ENCODE assay signal across 20 cellular contexts in genomic region chr15:42060477-42060763, GRCh38. TPM values are rescaled to one million over a fixed set of nuclear protein-coding genes. Genes with fewer than 3 reads are reported as not detected.
DNase-seq lines count a peak whose midpoint lies in the region; ATAC-seq, FAIRE-seq and TF ChIP-seq lines count a peak whose summit lies in the region.
"Had no signal": no experiment of that assay in that cellular context is flagged by ENCODE, and none has a peak within 500 bp of the region (broad histone marks: within the 10 kb centered on the region; RNA-seq: fewer than 3 reads in every experiment).

No MANE protein-coding gene starts in this region.

- H3K23ac ChIP-seq in H1 (ENCODE audit: insufficient read length), result no peak overlapping the region

- H3K4me2 ChIP-seq in OCI-LY7 (ENCODE audit: low read length) (no peak overlapping the region), H1 (ENCODE audit: insufficient read depth in 1 of 2, low read depth in 2 of 2, low read length in 2 of 2) (no peak overlapping the region), osteoblast (ENCODE audit: insufficient read depth, low read length) (no peak overlapping the region)
- H3K4me2 ChIP-seq: BLaER1, GM23338 had no signal

- no peak overlapping the region for H3K4me3 Mint-ChIP-seq in activated CD8-positive, alpha-beta memory T cell treated with anti-CD3 and anti-CD28 coated beads, Interleukin-2, amount 10 ng/mL, durations not matched to agents 7 days and 5 days
- H3K4me3 Mint-ChIP-seq: GM23338 had no signal

- H3K4ac ChIP-seq in H1 (replicated peaks; ENCODE audit: insufficient read length, low read depth, low read length), result no peak overlapping the region

- no peaks in the 10 kb centered on the region for H4K20me1 ChIP-seq in OCI-LY7 (ENCODE audit: insufficient read depth, low read length)
- H4K20me1 ChIP-seq in H1 (replicated peaks in 1 of 2; ENCODE audit: control insufficient read depth in 1 of 2, insufficient read depth in 2 of 2, low read length in 2 of 2), result no peaks in the 10 kb centered on the region
- no peaks in the 10 kb centered on the region for H4K20me1 ChIP-seq in osteoblast (ENCODE audit: insufficient read depth, low read length)
- H4K20me1 ChIP-seq: BLaER1 had no signal

- no peaks in the 10 kb centered on the region for H3K9me3 Mint-ChIP-seq in activated CD8-positive, alpha-beta memory T cell treated with anti-CD3 and anti-CD28 coated beads, Interleukin-2, amount 10 ng/mL, durations not matched to agents 7 days and 5 days (ENCODE audit: low read depth)
- H3K9me3 Mint-ChIP-seq: CD14-positive monocyte; CD8-positive, alpha-beta memory T cell; GM23338 had no signal

- H4K5ac ChIP-seq in H1 (ENCODE audit: insufficient read length, low read depth, low read length), result no peak overlapping the region

- H3K9ac ChIP-seq in H1 (replicated peaks in 1 of 4; ENCODE audit: extremely low read depth in 1 of 4, low read depth in 3 of 4, low read length in 3 of 4), result no peak overlapping the region
- H3K9ac ChIP-seq: BLaER1 had no signal

- no peak overlapping the region for H2BK12ac ChIP-seq in H1 (ENCODE audit: low read depth, low read length)

- WGBS in H1 (ENCODE audit: extremely low coverage in 1 of 2, insufficient coverage in 1 of 2, insufficient read length in 1 of 2, insufficient replicate concordance in 2 of 2, low coverage in 1 of 2, low lambda C conversion rate in 2 of 2, missing lambda C conversion rate in 1 of 2), 2 experiments, result 84% methylated on average over 4 of the region's 4 CpGs; no CpG with 5 or more reads in 1 of the 2 experiments

- H3K9me3 ChIP-seq in OCI-LY7 (ENCODE audit: low read length) (no peaks in the 10 kb centered on the region), H1 (ENCODE audit: insufficient read depth in 2 of 2, low read depth in 1 of 2, low read length in 1 of 2) (no peaks in the 10 kb centered on the region), osteoblast (ENCODE audit: low read depth, low read length) (no peaks in the 10 kb centered on the region), upper lobe of right lung (no peaks in the 10 kb centered on the region)
- H3K9me3 ChIP-seq: BLaER1 had no signal

- H3K14ac ChIP-seq in H1 (ENCODE audit: insufficient read length), result no peak overlapping the region

- intact Hi-C loops in OCI-LY7 (cut with micrococcal nuclease; ENCODE audit: unreplicated experiment), result no loop called here
- intact Hi-C loops in upper lobe of right lung (cut with DNase I), result no loop called here

- peak overlapping the region; percentile 38; the same call in 1 of the 2 replicates for H2AFZ ChIP-seq in OCI-LY7 (ENCODE audit: low read length)
- no peak overlapping the region for H2AFZ ChIP-seq in H1 (ENCODE audit: low read length)
- H2AFZ ChIP-seq in osteoblast (ENCODE audit: low read length), result no peak overlapping the region
- H2AFZ ChIP-seq: GM23338 had no signal

- no peak for ATAC-seq in activated CD8-positive, alpha-beta memory T cell treated with anti-CD3 and anti-CD28 coated beads, Interleukin-2, amount 10 ng/mL, durations not matched to agents 7 days and 5 days
- ATAC-seq in upper lobe of right lung (no peak), GM19467 (IDR thresholded peaks at IDR 0.05; ENCODE audit: unreplicated experiment) (no peak)
- ATAC-seq: GM23338 had no signal

- no peak overlapping the region for H3K4me3 ChIP-seq in OCI-LY7 (ENCODE audit: low read depth, low read length, poor library complexity, severe bottlenecking)
- H3K4me3 ChIP-seq in H1 (ENCODE audit: extremely low read depth in 1 of 4, insufficient read depth in 2 of 4, low read depth in 3 of 4, low read length in 4 of 4), result no peak overlapping the region
- H3K4me3 ChIP-seq in osteoblast (ENCODE audit: insufficient read depth, low read length), result no peak overlapping the region
- H3K4me3 ChIP-seq in upper lobe of right lung, result no peak overlapping the region
- H3K4me3 ChIP-seq: BLaER1, GM23338 had no signal

- POLR2A ChIA-PET in OCI-LY7 (lab: Charles Lee), result no interaction called here
- POLR2A ChIA-PET in H1 (lab: Charles Lee; ENCODE audit: partially characterized antibody), result interaction anchor here (1.1 kb wide), 1 partner anchor 70 kb away, joined by 3 read pairs; no protein-coding TSS in a partner anchor

- no peak for TF ChIP-seq EP300 in H1 (IDR thresholded peaks at IDR 0.05; ENCODE audit: borderline replicate concordance in 1 of 2, low read depth in 2 of 2, low read length in 2 of 2)

- CTCF ChIA-PET in activated CD8-positive, alpha-beta memory T cell treated with anti-CD3 and anti-CD28 coated beads, Interleukin-2, amount 10 ng/mL, durations not matched to agents 7 days and 5 days (lab: Charles Lee), result interaction anchor here (0.6 to 4.7 kb wide), 6 partner anchors 10 to 118 kb away, joined by 3 to 47 read pairs (median 4); no protein-coding TSS in a partner anchor
- CTCF ChIA-PET in OCI-LY7 (lab: Charles Lee; ENCODE audit: unreplicated experiment) (interaction anchor here (0.6 kb wide), 1 partner anchor 71 kb away, joined by 3 read pairs; no protein-coding TSS in a partner anchor), H1 (lab: Charles Lee; ENCODE audit: partially characterized antibody) (interaction anchor here (0.8 to 17.2 kb wide), 21 partner anchors 9 to 196 kb away, joined by 3 to 425 read pairs (median 5); partner anchors contain the start of gene PLA2G4F)

- TF ChIP-seq RAD21 in H1 (IDR thresholded peaks at IDR 0.05 in 1 of 2, conservative IDR thresholded peaks at IDR 0.05 in 1 of 2; ENCODE audit: low read depth in 2 of 2, low read length in 2 of 2), result no peak

- no peaks in the 10 kb centered on the region for H3K9me2 ChIP-seq in OCI-LY7 (ENCODE audit: insufficient read depth, low read length)

- no peaks in the 10 kb centered on the region; a peak in 1 of 7 replicates for H3K27me3 ChIP-seq in H1 (replicated peaks in 1 of 4; ENCODE audit: control insufficient read depth in 3 of 4, extremely low read depth in 1 of 4, insufficient read depth in 3 of 4, low read length in 3 of 4)
- peaks cover 36% of the 10 kb centered on the region for H3K27me3 ChIP-seq in osteoblast (ENCODE audit: insufficient read depth, low read length)
- no peaks in the 10 kb centered on the region for H3K27me3 ChIP-seq in upper lobe of right lung
- H3K27me3 ChIP-seq: BLaER1 had no signal

- FAIRE-seq in H1 (lab: Jason Lieb, UNC), result no peak

- no peak overlapping the region for H4K91ac ChIP-seq in H1 (replicated peaks; ENCODE audit: insufficient read length, low read length)

- H4K8ac ChIP-seq in H1 (ENCODE audit: extremely low read depth, insufficient read depth, low read length), result peak overlapping the region; percentile 37; the same call in 1 of the 2 replicates

- no peak overlapping the region for H2BK5ac ChIP-seq in H1 (ENCODE audit: low read depth, low read length)

- DNase-seq in activated CD8-positive, alpha-beta memory T cell treated with anti-CD3 and anti-CD28 coated beads, Interleukin-2, amount 10 ng/mL, durations not matched to agents 7 days and 5 days, result peak; percentile 35
- no peak for DNase-seq in activated CD8-positive, alpha-beta memory T cell treated with anti-CD3 and anti-CD28 coated beads, Interleukin-2, amount 50 U/mL, for 48 hours
- no peak for DNase-seq in OCI-LY7 (ENCODE audit: low spot score)
- DNase-seq in H1 (ENCODE audit: low read depth in 1 of 2, low spot score in 2 of 2), result no peak
- DNase-seq in osteoblast (ENCODE audit: insufficient read length, low spot score, missing footprints), result peak; percentile 29
- no peak for DNase-seq in upper lobe of right lung
- no peak for DNase-seq in NCI-H187 treated with DMSO at 0.1 percent for 48 hours (lab: John Stamatoyannopoulos, UW)
- DNase-seq: DMS 273 treated with DMSO at 0.1 percent for 48 hours, DND-41, HCEC 1CT had no signal

- H3K18ac ChIP-seq in H1 (ENCODE audit: extremely low read depth, low read length), result no peak overlapping the region

- peaks cover 10% of the 10 kb centered on the region for H3K4me1 Mint-ChIP-seq in activated CD8-positive, alpha-beta memory T cell treated with anti-CD3 and anti-CD28 coated beads, Interleukin-2, amount 10 ng/mL, durations not matched to agents 7 days and 5 days

- TF ChIP-seq CTCF in OCI-LY7 (conservative IDR thresholded peaks at IDR 0.05; ENCODE audit: low read length) (no peak), H1 (IDR thresholded peaks at IDR 0.05; ENCODE audit: control extremely low read depth in 1 of 3, insufficient read depth in 1 of 3, low read depth in 1 of 3, low read length in 3 of 3) (no peak), osteoblast (IDR thresholded peaks at IDR 0.05; ENCODE audit: extremely low read depth, low read depth, low read length) (no peak), upper lobe of right lung (IDR thresholded peaks at IDR 0.05) (no peak)

- no peaks in the 10 kb centered on the region for H3K79me2 ChIP-seq in OCI-LY7 (ENCODE audit: insufficient read depth, low read depth, low read length)
- H3K79me2 ChIP-seq in H1 (ENCODE audit: control insufficient read depth in 1 of 2, insufficient read depth in 2 of 2, low read length in 2 of 2), result no peaks in the 10 kb centered on the region
- H3K79me2 ChIP-seq in osteoblast (ENCODE audit: insufficient read depth, low read length), result no peaks in the 10 kb centered on the region

- H3K56ac ChIP-seq in H1 (replicated peaks; ENCODE audit: insufficient read length, low read depth, low read length), result no peak overlapping the region

- H3K36me3 ChIP-seq in OCI-LY7 (ENCODE audit: insufficient read depth, low read length) (no peaks in the 10 kb centered on the region), H1 (ENCODE audit: control insufficient read depth in 2 of 4, insufficient read depth in 4 of 4, low read length in 3 of 4) (no peaks in the 10 kb centered on the region), osteoblast (ENCODE audit: insufficient read depth, low read length) (no peaks in the 10 kb centered on the region), upper lobe of right lung (no peaks in the 10 kb centered on the region)
- H3K36me3 ChIP-seq: BLaER1 had no signal

- no peak for TF ChIP-seq POLR2A in H1 (IDR thresholded peaks at IDR 0.05; ENCODE audit: control extremely low read depth in 1 of 2, low read depth in 2 of 2, low read length in 2 of 2)

- 0 out of 2 replicates have a peak overlapping the region, but pooled peaks have one; percentile 65 for H2BK15ac ChIP-seq in H1 (ENCODE audit: low read length)

- no peaks in the 10 kb centered on the region for H3K36me3 Mint-ChIP-seq in activated CD8-positive, alpha-beta memory T cell treated with anti-CD3 and anti-CD28 coated beads, Interleukin-2, amount 10 ng/mL, durations not matched to agents 7 days and 5 days
- H3K36me3 Mint-ChIP-seq: CD8-positive, alpha-beta memory T cell had no signal

- no peak overlapping the region for H2AK5ac ChIP-seq in H1 (ENCODE audit: low read depth, low read length)

- no peak overlapping the region for H2BK20ac ChIP-seq in H1 (ENCODE audit: low read length)

- no peak overlapping the region for H3K27ac Mint-ChIP-seq in activated CD8-positive, alpha-beta memory T cell treated with anti-CD3 and anti-CD28 coated beads, Interleukin-2, amount 10 ng/mL, durations not matched to agents 7 days and 5 days
- H3K27ac Mint-ChIP-seq: GM23338 had no signal

- H3K4me1 ChIP-seq in OCI-LY7 (ENCODE audit: insufficient read depth, low read length, poor library complexity, severe bottlenecking) (peaks cover 10% of the 10 kb centered on the region), H1 (replicated peaks in 1 of 4; ENCODE audit: control insufficient read depth in 3 of 4, insufficient read depth in 4 of 4, low read length in 3 of 4) (no peaks in the 10 kb centered on the region; a peak in 1 of 7 replicates), osteoblast (ENCODE audit: insufficient read depth, low read length) (peaks cover 9% of the 10 kb centered on the region), upper lobe of right lung (peaks cover 13% of the 10 kb centered on the region)

- no peaks in the 10 kb centered on the region for H3K79me1 ChIP-seq in H1 (ENCODE audit: low read depth, low read length)

- H3K27ac ChIP-seq in OCI-LY7 (ENCODE audit: low read depth, low read length, poor library complexity, severe bottlenecking), result no peak overlapping the region
- H3K27ac ChIP-seq in H1 (ENCODE audit: low read depth, low read length), result no peak overlapping the region
- H3K27ac ChIP-seq in osteoblast (ENCODE audit: low read depth, low read length), result no peak overlapping the region
- no peak overlapping the region for H3K27ac ChIP-seq in upper lobe of right lung
- H3K27ac ChIP-seq: 22Rv1, BLaER1 had no signal

- H3K27me3 Mint-ChIP-seq in activated CD8-positive, alpha-beta memory T cell treated with anti-CD3 and anti-CD28 coated beads, Interleukin-2, amount 10 ng/mL, durations not matched to agents 7 days and 5 days, result peaks cover 49% of the 10 kb centered on the region

- H3K23me2 ChIP-seq in H1 (ENCODE audit: low read depth, low read length), result no peaks in the 10 kb centered on the region

- BruUV-seq in OCI-LY7 (replicated peaks; lab: Mats Ljungman, UMichigan), result no TSS peak

- no peak overlapping the region for H2BK120ac ChIP-seq in H1 (replicated peaks; ENCODE audit: low read depth, low read length)

RNA-seq across cellular contexts. Expression of gene PLA2G4D, which starts 33.9 kb away (rescaled TPM):
- not detected for total RNA-seq in activated CD8-positive, alpha-beta memory T cell treated with anti-CD3 and anti-CD28 coated beads, Interleukin-2, amount 10 ng/mL, durations not matched to agents 7 days and 5 days
- not detected in 2 replicates for total RNA-seq in OCI-LY7 (2014; rRNA removed; shearing (Covaris generic))
- total RNA-seq in OCI-LY7 (2022) (not detected in 2 replicates), osteoblast (not detected in 2 replicates), upper lobe of right lung (not detected)
- 0.07 and 0.33 TPM in 2 replicates for total RNA-seq in H1 (2021; fragmentation: NEBNext Ultra II Directional; extraction: Animal tissue kit (Norgen Biotek cat#: 25700))
- 0.18 and 0.20 TPM in 2 replicates for polyA plus RNA-seq in H1 (2011; rRNA removed)
- 0.14 TPM for polyA plus RNA-seq in H1 (2011; cell fraction: cytosol; rRNA removed)
- 0.67 TPM for polyA plus RNA-seq in H1 (2011; cell fraction: nucleus; rRNA removed)
- polyA plus RNA-seq in H1 (2012, experiment 1 of 2), result 0.06 to 0.13 TPM (median 0.09 TPM) in 3 of 4 replicates, not detected in the other
- 0.09 TPM for polyA plus RNA-seq in H1 (2012, experiment 2 of 2)
- 0.10 TPM for polyA plus RNA-seq in H1 (2013, experiment 1 of 2)
- polyA plus RNA-seq in H1 (2013, experiment 2 of 2), result 0.06 TPM
- polyA minus RNA-seq in H1 (2011; rRNA and poly(A)+ RNA removed), result 0.22 TPM in 1 of 2 replicates, not detected in the other
- polyA minus RNA-seq in H1 (2011; cell fraction: cytosol; rRNA and poly(A)+ RNA removed), result not detected
- polyA minus RNA-seq in H1 (2011; cell fraction: nucleus; rRNA and poly(A)+ RNA removed), result 0.30 TPM
- total RNA-seq: A673; CD8-positive, alpha-beta memory T cell had no signal
- polyA plus RNA-seq: AG04450; CD14-positive monocyte; CD8-positive, alpha-beta memory T cell had no signal

RNA-seq across cellular contexts. Expression of gene PLA2G4E, which starts 39.6 kb away (rescaled TPM):
- total RNA-seq in activated CD8-positive, alpha-beta memory T cell treated with anti-CD3 and anti-CD28 coated beads, Interleukin-2, amount 10 ng/mL, durations not matched to agents 7 days and 5 days, result under 1 TPM in 1 of 2 experiments, not detected in 1; 0.05 TPM
- total RNA-seq in OCI-LY7 (2014; rRNA removed; shearing (Covaris generic)), result not detected in 2 replicates
- total RNA-seq in OCI-LY7 (2022) (not detected in 2 replicates), osteoblast (not detected in 2 replicates), upper lobe of right lung (1.5 TPM)
- not detected in 2 replicates for total RNA-seq in H1 (2021; fragmentation: NEBNext Ultra II Directional; extraction: Animal tissue kit (Norgen Biotek cat#: 25700))
- polyA plus RNA-seq in H1 (2011; rRNA removed), result 0.03 TPM in 2 replicates
- polyA plus RNA-seq in H1 (2011; cell fraction: cytosol; rRNA removed), result not detected
- 0.04 TPM for polyA plus RNA-seq in H1 (2011; cell fraction: nucleus; rRNA removed)
- not detected in 4 replicates for polyA plus RNA-seq in H1 (2012, experiment 1 of 2)
- polyA plus RNA-seq in H1 (2012, experiment 2 of 2), result not detected
- not detected for polyA plus RNA-seq in H1 (2013, experiment 1 of 2)
- 0.04 TPM for polyA plus RNA-seq in H1 (2013, experiment 2 of 2)
- not detected in 2 replicates for polyA minus RNA-seq in H1 (2011; rRNA and poly(A)+ RNA removed)
- polyA minus RNA-seq in H1 (2011; cell fraction: cytosol; rRNA and poly(A)+ RNA removed), result not detected
- polyA minus RNA-seq in H1 (2011; cell fraction: nucleus; rRNA and poly(A)+ RNA removed), result not detected
- total RNA-seq: A673; CD8-positive, alpha-beta memory T cell; G401; GM23338; HT-29 had no signal
- polyA plus RNA-seq: AG04450; CD14-positive monocyte; CD8-positive, alpha-beta memory T cell; GM23338 had no signal

Comparison
In these comparisons a context has a peak if more than half of its experiments do, and no peak if none do; other contexts are left out.
1. DNase-seq: peak in activated CD8-positive, alpha-beta memory T cell treated with anti-CD3 and anti-CD28 coated beads, Interleukin-2, amount 10 ng/mL, durations not matched to agents 7 days and 5 days (single experiment) and osteoblast (single experiment); none in activated CD8-positive, alpha-beta memory T cell treated with anti-CD3 and anti-CD28 coated beads, Interleukin-2, amount 50 U/mL, for 48 hours (single experiment), OCI-LY7 (single experiment), H1 (0 of 2), upper lobe of right lung (single experiment) and NCI-H187 treated with DMSO at 0.1 percent for 48 hours (single experiment).